1 cellular context compared by ENCODE assay signal in the genomic region with DNA sequence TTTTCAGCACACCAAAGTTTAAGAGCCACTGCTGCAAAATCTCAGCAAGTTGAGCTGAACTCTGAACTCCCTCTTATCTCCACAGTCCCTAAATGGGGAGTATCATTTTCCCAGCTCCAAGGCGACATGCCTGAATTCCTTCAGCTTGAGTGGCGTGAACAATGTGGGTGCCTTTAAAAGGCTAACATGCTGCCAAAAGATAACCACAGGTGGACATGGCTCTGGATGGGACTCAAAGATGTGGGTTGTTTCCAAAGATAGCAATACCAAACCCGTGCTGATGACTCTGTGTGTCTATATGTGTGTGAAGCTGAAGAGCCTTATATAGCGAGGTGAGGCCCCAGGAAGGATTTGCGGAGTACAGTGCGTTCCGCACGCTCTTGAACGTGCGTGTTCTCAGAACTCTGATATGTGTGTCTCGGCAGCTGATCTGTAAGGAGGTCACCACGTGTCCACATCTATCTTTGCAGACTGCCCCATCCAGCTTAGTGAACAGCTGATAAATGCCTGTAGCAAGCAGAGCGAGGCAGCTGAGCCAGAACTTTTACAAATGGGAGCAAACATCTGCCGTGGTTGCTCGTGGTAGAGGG.
A peak's percentile ranks its signal among the peaks of the same experiment; 100 is the strongest.
TF ChIP-seq lines count a peak whose summit lies in the region.

No MANE protein-coding gene starts in this region.

TF ChIP-seq in K562, 482 proteins besides CTCF, POLR2A, EP300 and RAD21 (continued from another document and continues in another):
- peak; percentile 56 for TF ChIP-seq MGA (IDR thresholded peaks at IDR 0.05)
- no peak for TF ChIP-seq ZNF589 (CRISPR knock-in tag; IDR thresholded peaks at IDR 0.05; ENCODE audit: low read depth)
- TF ChIP-seq HDAC1 (IDR thresholded peaks at IDR 0.05), result peak in 1 of 2 experiments; percentile 68; a peak in 2 of 4 replicates
- peak in 1 of 2 experiments; percentile 72; a peak in 1 of 4 replicates for TF ChIP-seq SRF (CRISPR knock-in tag; IDR thresholded peaks at IDR 0.05)
- no peak for TF ChIP-seq RFX1 (IDR thresholded peaks at IDR 0.05)
- TF ChIP-seq TAL1 (IDR thresholded peaks at IDR 0.05), result peak; percentile 61
- peak; percentile 45; the same call in 1 of the 2 replicates for TF ChIP-seq MTA1 (IDR thresholded peaks at IDR 0.05; ENCODE audit: borderline replicate concordance)
- peak; percentile 39; the same call in 1 of the 2 replicates for TF ChIP-seq USF2 (CRISPR knock-in tag; IDR thresholded peaks at IDR 0.05)
- TF ChIP-seq CBFA2T3 (IDR thresholded peaks at IDR 0.05), result peak; percentile 84
- peak; percentile 70 for TF ChIP-seq TCF3 (CRISPR knock-in tag; IDR thresholded peaks at IDR 0.05)
- 0 out of 4 replicates have a peak, but pooled peaks of 1 of the 2 experiments have one; percentile 46 for TF ChIP-seq TRIM24 (IDR thresholded peaks at IDR 0.05)
- TF ChIP-seq ZBTB17 (CRISPR knock-in tag; IDR thresholded peaks at IDR 0.05), result no peak
- peak; percentile 91 to 92 for TF ChIP-seq KDM1A (IDR thresholded peaks at IDR 0.05)
- TF ChIP-seq NCOA2 (IDR thresholded peaks at IDR 0.05; ENCODE audit: partially characterized antibody in 2 of 2), result no peak
- TF ChIP-seq, protein P1, sequence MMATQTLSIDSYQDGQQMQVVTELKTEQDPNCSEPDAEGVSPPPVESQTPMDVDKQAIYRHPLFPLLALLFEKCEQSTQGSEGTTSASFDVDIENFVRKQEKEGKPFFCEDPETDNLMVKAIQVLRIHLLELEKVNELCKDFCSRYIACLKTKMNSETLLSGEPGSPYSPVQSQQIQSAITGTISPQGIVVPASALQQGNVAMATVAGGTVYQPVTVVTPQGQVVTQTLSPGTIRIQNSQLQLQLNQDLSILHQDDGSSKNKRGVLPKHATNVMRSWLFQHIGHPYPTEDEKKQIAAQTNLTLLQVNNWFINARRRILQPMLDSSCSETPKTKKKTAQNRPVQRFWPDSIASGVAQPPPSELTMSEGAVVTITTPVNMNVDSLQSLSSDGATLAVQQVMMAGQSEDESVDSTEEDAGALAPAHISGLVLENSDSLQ (IDR thresholded peaks at IDR 0.05), result peak; percentile 57; the same call in 1 of the 2 replicates
- peak; percentile 52; the same call in 1 of the 2 replicates for TF ChIP-seq USF1 (CRISPR knock-in tag; IDR thresholded peaks at IDR 0.05)
- peak; percentile 86 for TF ChIP-seq CTBP1 (IDR thresholded peaks at IDR 0.05; ENCODE audit: borderline replicate concordance)
- no peak for TF ChIP-seq SAFB2 (IDR thresholded peaks at IDR 0.05; ENCODE audit: borderline replicate concordance, low read depth, low read length, severe bottlenecking)
- peak; percentile 69 for TF ChIP-seq CBFA2T2 (conservative IDR thresholded peaks at IDR 0.05)
- peak; percentile 76 for TF ChIP-seq L3MBTL2 (IDR thresholded peaks at IDR 0.05)
- TF ChIP-seq RCOR1 (IDR thresholded peaks at IDR 0.05; ENCODE audit: borderline replicate concordance in 1 of 2, low read depth in 2 of 2, low read length in 2 of 2), result peak in 1 of 2 experiments; percentile 30; a peak in 1 of 4 replicates
- TF ChIP-seq, protein P2, sequence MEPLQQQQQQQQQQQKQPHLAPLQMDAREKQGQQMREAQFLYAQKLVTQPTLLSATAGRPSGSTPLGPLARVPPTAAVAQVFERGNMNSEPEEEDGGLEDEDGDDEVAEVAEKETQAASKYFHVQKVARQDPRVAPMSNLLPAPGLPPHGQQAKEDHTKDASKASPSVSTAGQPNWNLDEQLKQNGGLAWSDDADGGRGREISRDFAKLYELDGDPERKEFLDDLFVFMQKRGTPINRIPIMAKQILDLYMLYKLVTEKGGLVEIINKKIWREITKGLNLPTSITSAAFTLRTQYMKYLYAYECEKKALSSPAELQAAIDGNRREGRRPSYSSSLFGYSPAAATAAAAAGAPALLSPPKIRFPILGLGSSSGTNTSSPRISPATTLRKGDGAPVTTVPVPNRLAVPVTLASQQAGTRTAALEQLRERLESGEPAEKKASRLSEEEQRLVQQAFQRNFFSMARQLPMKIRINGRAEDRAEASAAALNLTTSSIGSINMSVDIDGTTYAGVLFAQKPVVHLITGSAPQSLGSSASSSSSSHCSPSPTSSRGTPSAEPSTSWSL (CRISPR knock-in tag; IDR thresholded peaks at IDR 0.05; ENCODE audit: borderline replicate concordance), result no peak
- peak; percentile 57 for TF ChIP-seq CXXC5 (CRISPR knock-in tag; IDR thresholded peaks at IDR 0.05)
- no peak for TF ChIP-seq NR2C2 (CRISPR knock-in tag; IDR thresholded peaks at IDR 0.05)
- TF ChIP-seq NR2C2 (tag; IDR thresholded peaks at IDR 0.05), result peak; percentile 78
- TF ChIP-seq, protein P3, sequence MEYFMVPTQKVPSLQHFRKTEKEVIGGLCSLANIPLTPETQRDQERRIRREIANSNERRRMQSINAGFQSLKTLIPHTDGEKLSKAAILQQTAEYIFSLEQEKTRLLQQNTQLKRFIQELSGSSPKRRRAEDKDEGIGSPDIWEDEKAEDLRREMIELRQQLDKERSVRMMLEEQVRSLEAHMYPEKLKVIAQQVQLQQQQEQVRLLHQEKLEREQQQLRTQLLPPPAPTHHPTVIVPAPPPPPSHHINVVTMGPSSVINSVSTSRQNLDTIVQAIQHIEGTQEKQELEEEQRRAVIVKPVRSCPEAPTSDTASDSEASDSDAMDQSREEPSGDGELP (CRISPR knock-in tag; IDR thresholded peaks at IDR 0.05; ENCODE audit: borderline replicate concordance), result peak; percentile 80; the same call in 1 of the 2 replicates
- TF ChIP-seq ZEB2 (IDR thresholded peaks at IDR 0.05), result peak; percentile 42; the same call in 1 of the 2 replicates
- no peak for TF ChIP-seq ETV6 (IDR thresholded peaks at IDR 0.05; ENCODE audit: borderline replicate concordance in 1 of 2, low read depth in 2 of 2, low read length in 1 of 2)
- TF ChIP-seq ETV6 (CRISPR knock-in tag; IDR thresholded peaks at IDR 0.05; ENCODE audit: borderline replicate concordance), result no peak
- peak; percentile 70 for TF ChIP-seq DACH1 (IDR thresholded peaks at IDR 0.05; ENCODE audit: partially characterized antibody)
- no peak for TF ChIP-seq YY1 (IDR thresholded peaks at IDR 0.05; ENCODE audit: borderline replicate concordance in 1 of 3, control insufficient read depth in 1 of 3, extremely low read depth in 1 of 3, insufficient read depth in 3 of 3, insufficient read length in 1 of 3, insufficient replicate concordance in 2 of 3, low read depth in 1 of 3, low read length in 2 of 3)
- 0 out of 2 replicates have a peak, but pooled peaks have one; percentile 20 for TF ChIP-seq STAG1 (CRISPR knock-in tag; IDR thresholded peaks at IDR 0.05; ENCODE audit: borderline replicate concordance)
- no peak for TF ChIP-seq ZNF644 (tag; IDR thresholded peaks at IDR 0.05; ENCODE audit: low read depth)
- TF ChIP-seq HNRNPLL (IDR thresholded peaks at IDR 0.05; ENCODE audit: low read depth, low read length, poor library complexity, severe bottlenecking), result no peak
- TF ChIP-seq BRD9 (IDR thresholded peaks at IDR 0.05; ENCODE audit: low read depth, partially characterized antibody), result no peak
- peak; percentile 34; the same call in 1 of the 2 replicates for TF ChIP-seq ESRRA (IDR thresholded peaks at IDR 0.05; ENCODE audit: borderline replicate concordance, low read depth)
- TF ChIP-seq GATA2 (CRISPR knock-in tag; IDR thresholded peaks at IDR 0.05), result peak; percentile 39; the same call in 1 of the 2 replicates
- TF ChIP-seq E2F4 (CRISPR knock-in tag; IDR thresholded peaks at IDR 0.05; ENCODE audit: low read depth), result no peak
- peak; percentile 49; the same call in 1 of the 2 replicates for TF ChIP-seq MAX (CRISPR knock-in tag; IDR thresholded peaks at IDR 0.05)
- peak; percentile 60 for TF ChIP-seq ARID1B (IDR thresholded peaks at IDR 0.05)
- TF ChIP-seq MYC (IDR thresholded peaks at IDR 0.05; ENCODE audit: low read depth, low read length), result 0 out of 2 replicates have a peak, but pooled peaks have one; percentile 25
- TF ChIP-seq MYC (CRISPR knock-in tag; IDR thresholded peaks at IDR 0.05; ENCODE audit: borderline replicate concordance, low read depth), result no peak
